In the genomic region with DNA sequence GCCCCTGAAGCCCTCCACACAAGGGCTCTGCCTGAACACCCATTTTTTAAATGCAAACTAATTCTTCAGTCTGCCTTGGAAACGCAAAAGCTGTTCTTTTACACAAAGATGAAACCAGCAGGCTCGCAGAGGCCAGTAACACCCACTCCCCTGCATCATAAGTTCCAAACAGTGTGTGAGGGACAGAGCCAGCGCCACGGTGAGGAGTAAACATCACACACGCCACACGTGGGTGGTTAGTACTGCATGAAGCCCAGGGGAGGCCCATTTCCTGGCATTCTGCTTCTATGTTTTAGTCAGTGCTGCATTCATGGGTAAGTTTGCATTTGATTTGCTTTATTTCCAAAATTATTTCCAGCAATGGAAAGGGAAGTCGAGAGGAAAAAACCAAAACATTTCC, we compare ENCODE assay signal across 16 cellular contexts.
DNase-seq lines count a peak whose midpoint lies in the region; ATAC-seq and TF ChIP-seq lines count a peak whose summit lies in the region.
"Had no signal": no experiment of that assay in that cellular context is flagged by ENCODE, and none has a peak within 500 bp of the region (broad histone marks: within the 10 kb centered on the region; RNA-seq: fewer than 3 reads in every experiment).

No MANE protein-coding gene starts in this region.

- H3K4me2 ChIP-seq in OCI-LY7 (ENCODE audit: low read length) (no peak overlapping the region), H9 (ENCODE audit: insufficient read depth, insufficient read length, low read length) (no peak overlapping the region)

- H2BK5ac ChIP-seq in H9 (ENCODE audit: insufficient read length, low read length), result no peak overlapping the region

- H3K4ac ChIP-seq in H9 (ENCODE audit: low read depth, low read length), result no peak overlapping the region

- no peak overlapping the region for H3T11ph ChIP-seq in H9 (ENCODE audit: low read length)

- no peak overlapping the region for H4K8ac ChIP-seq in H9 (replicated peaks; ENCODE audit: insufficient read length, low read depth, low read length)

- no peaks in the 10 kb centered on the region for H3K9me2 ChIP-seq in OCI-LY7 (ENCODE audit: insufficient read depth, low read length)

- H3K9me3 Mint-ChIP-seq in activated CD4-positive, alpha-beta T cell treated with anti-CD3 and anti-CD28 coated beads for 36 hours (ENCODE audit: low read depth), result no peaks in the 10 kb centered on the region
- H3K9me3 Mint-ChIP-seq in activated T-helper 2 cell treated with anti-CD3 and anti-CD28 coated beads, Interferon-gamma antibody, Interleukin-2, Interleukin-4, amounts not matched to agents 10 μg/mL and 5 μg/mL and 100 μg/mL, durations not matched to agents 14 hours and 24 hours and 36 hours, result peaks cover 8% of the 10 kb centered on the region
- peaks cover 7 to 12% of the 10 kb centered on the region in 2 experiments for H3K9me3 Mint-ChIP-seq in H9
- H3K9me3 Mint-ChIP-seq: CD8-positive, alpha-beta T cell had no signal

- peak; percentile 98 for ATAC-seq in activated CD4-positive, alpha-beta T cell treated with anti-CD3 and anti-CD28 coated beads for 36 hours
- peak; percentile 51 for ATAC-seq in GM21529 (IDR thresholded peaks at IDR 0.05; ENCODE audit: unreplicated experiment)
- ATAC-seq: CD8-positive, alpha-beta T cell had no signal

- no peaks in the 10 kb centered on the region for H3K27me3 Mint-ChIP-seq in activated CD4-positive, alpha-beta T cell treated with anti-CD3 and anti-CD28 coated beads for 36 hours
- no peaks in the 10 kb centered on the region for H3K27me3 Mint-ChIP-seq in activated T-helper 2 cell treated with anti-CD3 and anti-CD28 coated beads, Interferon-gamma antibody, Interleukin-2, Interleukin-4, amounts not matched to agents 10 μg/mL and 5 μg/mL and 100 μg/mL, durations not matched to agents 14 hours and 24 hours and 36 hours (ENCODE audit: low read depth)
- H3K27me3 Mint-ChIP-seq in H9 (ENCODE audit: low read depth), result no peaks in the 10 kb centered on the region; the same call in 1 of the 2 replicates

- H3K27ac Mint-ChIP-seq in activated CD4-positive, alpha-beta T cell treated with anti-CD3 and anti-CD28 coated beads for 36 hours, result no peak overlapping the region
- H3K27ac Mint-ChIP-seq in activated T-helper 2 cell treated with anti-CD3 and anti-CD28 coated beads, Interferon-gamma antibody, Interleukin-2, Interleukin-4, amounts not matched to agents 10 μg/mL and 5 μg/mL and 100 μg/mL, durations not matched to agents 14 hours and 24 hours and 36 hours, result no peak overlapping the region
- 0 out of 7 replicates have a peak overlapping the region, but pooled peaks of 1 of the 3 experiments have one; percentile 24 for H3K27ac Mint-ChIP-seq in H9
- H3K27ac Mint-ChIP-seq: activated naive CD8-positive, alpha-beta T cell treated with anti-CD3 and anti-CD28 coated beads, Interleukin-2, amount 10 ng/mL, durations not matched to agents 7 days and 5 days; CD8-positive, alpha-beta T cell had no signal

- no peak for TF ChIP-seq CTCF in OCI-LY7 (conservative IDR thresholded peaks at IDR 0.05; ENCODE audit: low read length)
- TF ChIP-seq CTCF in H9 (conservative IDR thresholded peaks at IDR 0.05), result no peak

- peaks cover 10% of the 10 kb centered on the region for H3K4me1 Mint-ChIP-seq in activated CD4-positive, alpha-beta T cell treated with anti-CD3 and anti-CD28 coated beads for 36 hours
- peaks cover 11% of the 10 kb centered on the region for H3K4me1 Mint-ChIP-seq in activated T-helper 2 cell treated with anti-CD3 and anti-CD28 coated beads, Interferon-gamma antibody, Interleukin-2, Interleukin-4, amounts not matched to agents 10 μg/mL and 5 μg/mL and 100 μg/mL, durations not matched to agents 14 hours and 24 hours and 36 hours (ENCODE audit: low read depth)
- peaks cover 7 to 19% of the 10 kb centered on the region in 2 experiments for H3K4me1 Mint-ChIP-seq in H9

- WGBS in H9 (ENCODE audit: extremely low coverage, insufficient read length, low lambda C conversion rate), result no CpG with 5 or more reads among the region's 7 CpGs

- POLR2A ChIA-PET in activated CD4-positive, alpha-beta T cell treated with anti-CD3 and anti-CD28 coated beads for 36 hours (lab: Charles Lee), result interaction anchor here (0.7 kb wide), 1 partner anchor 25 kb away, joined by 3 read pairs; no protein-coding TSS in a partner anchor
- POLR2A ChIA-PET in OCI-LY7 (lab: Charles Lee), result no interaction called here

- no peak overlapping the region for H3K9ac ChIP-seq in H9 (ENCODE audit: extremely low read depth, insufficient read length, low read length)

- H3K23me2 ChIP-seq in H9 (ENCODE audit: insufficient read length, low read depth, low read length, poor library complexity, severe bottlenecking), result no peaks in the 10 kb centered on the region

- H3K27me3 ChIP-seq in H9 (ENCODE audit: insufficient read depth, low read length), result no peaks in the 10 kb centered on the region

- H3K79me2 ChIP-seq in OCI-LY7 (ENCODE audit: insufficient read depth, low read depth, low read length), result no peaks in the 10 kb centered on the region
- H3K79me2 ChIP-seq in H9 (ENCODE audit: insufficient read depth, low read length), result no peaks in the 10 kb centered on the region

- H3K9me3 ChIP-seq in OCI-LY7 (ENCODE audit: low read length), result no peaks in the 10 kb centered on the region
- no peaks in the 10 kb centered on the region for H3K9me3 ChIP-seq in H9 (ENCODE audit: control insufficient read depth, low read depth, low read length)
- H3K9me3 ChIP-seq: psoas muscle had no signal

- no peak overlapping the region for H2AFZ ChIP-seq in OCI-LY7 (ENCODE audit: low read length)
- H2AFZ ChIP-seq in H9 (ENCODE audit: low read length), result no peak overlapping the region

- H2BK20ac ChIP-seq in H9 (ENCODE audit: low read depth, low read length, poor library complexity, severe bottlenecking), result no peak overlapping the region

- peak; percentile 74 for DNase-seq in activated CD4-positive, alpha-beta T cell treated with anti-CD3 and anti-CD28 coated beads for 36 hours
- no peak for DNase-seq in activated CD4-positive, alpha-beta T cell treated with anti-CD3 and anti-CD28 coated beads for 4 hours
- DNase-seq in amygdala (lab: John Stamatoyannopoulos, UW), result peak in 34 of 56 donors; percentile 0 to 73 (median 24)
- DNase-seq in stimulated activated CD4-positive, alpha-beta T cell treated with anti-CD3 and anti-CD28 coated beads, Interleukin-15, amount 100 ng/mL, for 48 hours (ENCODE audit: low read depth in 2 of 2), result peak; percentile 39 to 47
- DNase-seq in OCI-LY7 (ENCODE audit: low spot score), result no peak
- DNase-seq in activated T-helper 2 cell treated with anti-CD3 and anti-CD28 coated beads, Interferon-gamma antibody, Interleukin-2, Interleukin-4, amounts not matched to agents 10 μg/mL and 5 μg/mL and 100 μg/mL, durations not matched to agents 14 hours and 24 hours and 36 hours (ENCODE audit: low spot score), result no peak
- no peak for DNase-seq in H9
- DNase-seq: activated CD4-positive, CD25-positive, alpha-beta regulatory T cell; activated naive CD8-positive, alpha-beta T cell treated with anti-CD3 and anti-CD28 coated beads, Interleukin-2, amount 10 ng/mL, durations not matched to agents 7 days and 5 days; CD8-positive, alpha-beta T cell; glutamatergic neuron; NCI-H187 treated with DMSO at 0.1 percent for 48 hours; NCI-H524 treated with DMSO at 0.1 percent for 48 hours; psoas muscle had no signal

- H3K79me1 ChIP-seq in H9 (ENCODE audit: insufficient read depth, low read depth, low read length, poor library complexity, severe bottlenecking), result no peaks in the 10 kb centered on the region

- H4K20me1 ChIP-seq in OCI-LY7 (ENCODE audit: insufficient read depth, low read length) (no peaks in the 10 kb centered on the region), H9 (ENCODE audit: control insufficient read depth, insufficient read depth, insufficient read length) (no peaks in the 10 kb centered on the region)

- H2BK15ac ChIP-seq in H9 (ENCODE audit: low read depth, low read length), result no peak overlapping the region

- CTCF ChIA-PET in activated CD4-positive, alpha-beta T cell treated with anti-CD3 and anti-CD28 coated beads for 36 hours (lab: Charles Lee), result no interaction called here
- CTCF ChIA-PET in OCI-LY7 (lab: Charles Lee; ENCODE audit: unreplicated experiment), result no interaction called here

- no peak overlapping the region for H4K91ac ChIP-seq in H9 (ENCODE audit: insufficient read length, low read depth, low read length)

- H3K4me3 Mint-ChIP-seq in activated CD4-positive, alpha-beta T cell treated with anti-CD3 and anti-CD28 coated beads for 36 hours, result no peak overlapping the region
- no peak overlapping the region for H3K4me3 Mint-ChIP-seq in activated T-helper 2 cell treated with anti-CD3 and anti-CD28 coated beads, Interferon-gamma antibody, Interleukin-2, Interleukin-4, amounts not matched to agents 10 μg/mL and 5 μg/mL and 100 μg/mL, durations not matched to agents 14 hours and 24 hours and 36 hours (ENCODE audit: low read depth)
- no peak overlapping the region for H3K4me3 Mint-ChIP-seq in H9
- H3K4me3 Mint-ChIP-seq: activated naive CD8-positive, alpha-beta T cell treated with anti-CD3 and anti-CD28 coated beads, Interleukin-2, amount 10 ng/mL, durations not matched to agents 7 days and 5 days; CD8-positive, alpha-beta T cell had no signal

- H3K27ac ChIP-seq in OCI-LY7 (ENCODE audit: low read depth, low read length, poor library complexity, severe bottlenecking) (no peak overlapping the region), H9 (ENCODE audit: insufficient read length, low read depth, low read length) (no peak overlapping the region)
- H3K27ac ChIP-seq: HL-60 had no signal

- BruUV-seq in OCI-LY7 (replicated peaks; lab: Mats Ljungman, UMichigan), result no TSS peak

- H2BK12ac ChIP-seq in H9 (ENCODE audit: insufficient read length, low read depth, low read length), result no peak overlapping the region

- no peak overlapping the region for H3K14ac ChIP-seq in H9 (ENCODE audit: insufficient read depth, low read length)

- no peak overlapping the region for H2BK120ac ChIP-seq in H9 (ENCODE audit: low read depth, low read length, poor library complexity, severe bottlenecking)

- no peaks in the 10 kb centered on the region for H3K36me3 ChIP-seq in OCI-LY7 (ENCODE audit: insufficient read depth, low read length)

- H3K56ac ChIP-seq in H9 (ENCODE audit: insufficient read length, low read depth, low read length), result no peak overlapping the region

- H3K18ac ChIP-seq in H9 (ENCODE audit: insufficient read length, low read depth, low read length), result no peak overlapping the region

- H4K5ac ChIP-seq in H9 (ENCODE audit: insufficient read length, low read depth, low read length), result no peak overlapping the region

- no peaks in the 10 kb centered on the region for H3K36me3 Mint-ChIP-seq in activated CD4-positive, alpha-beta T cell treated with anti-CD3 and anti-CD28 coated beads for 36 hours (ENCODE audit: low read depth)
- H3K36me3 Mint-ChIP-seq in activated T-helper 2 cell treated with anti-CD3 and anti-CD28 coated beads, Interferon-gamma antibody, Interleukin-2, Interleukin-4, amounts not matched to agents 10 μg/mL and 5 μg/mL and 100 μg/mL, durations not matched to agents 14 hours and 24 hours and 36 hours (ENCODE audit: low read depth), result no peaks in the 10 kb centered on the region
- peaks cover 0 to 7% (median 3%) of the 10 kb centered on the region in 3 experiments; a peak in 4 of 7 replicates for H3K36me3 Mint-ChIP-seq in H9 (ENCODE audit: insufficient read depth in 1 of 3, low read depth in 3 of 3)
- H3K36me3 Mint-ChIP-seq: activated naive CD8-positive, alpha-beta T cell treated with anti-CD3 and anti-CD28 coated beads, Interleukin-2, amount 10 ng/mL, durations not matched to agents 7 days and 5 days; CD8-positive, alpha-beta T cell had no signal

- H2AK5ac ChIP-seq in H9 (ENCODE audit: insufficient read length, low read length), result no peak overlapping the region

- H3K4me3 ChIP-seq in OCI-LY7 (ENCODE audit: low read depth, low read length, poor library complexity, severe bottlenecking), result no peak overlapping the region
- H3K4me3 ChIP-seq: psoas muscle had no signal

- intact Hi-C loops in activated CD4-positive, alpha-beta T cell treated with anti-CD3 and anti-CD28 coated beads for 36 hours (cut with DNase I, micrococcal nuclease), result no loop called here
- intact Hi-C loops in OCI-LY7 (cut with micrococcal nuclease; ENCODE audit: unreplicated experiment), result no loop called here
- intact Hi-C loops in activated T-helper 2 cell treated with anti-CD3 and anti-CD28 coated beads, Interferon-gamma antibody, Interleukin-2, Interleukin-4, amounts not matched to agents 10 μg/mL and 5 μg/mL and 100 μg/mL, durations not matched to agents 14 hours and 24 hours and 36 hours (cut with micrococcal nuclease), result no loop called here

- H3K4me1 ChIP-seq in OCI-LY7 (ENCODE audit: insufficient read depth, low read length, poor library complexity, severe bottlenecking), result no peaks in the 10 kb centered on the region
- no peaks in the 10 kb centered on the region for H3K4me1 ChIP-seq in H9 (ENCODE audit: insufficient read depth, low read length)

- no peak overlapping the region for H3K23ac ChIP-seq in H9 (ENCODE audit: insufficient read length, low read depth, low read length)

Comparison
In these comparisons a context has a peak if more than half of its experiments do, and no peak if none do; other contexts are left out.
1. DNase-seq: peak in activated CD4-positive, alpha-beta T cell treated with anti-CD3 and anti-CD28 coated beads for 36 hours (single experiment), amygdala (34 of 56) and stimulated activated CD4-positive, alpha-beta T cell treated with anti-CD3 and anti-CD28 coated beads, Interleukin-15, amount 100 ng/mL, for 48 hours (2 of 2); none in activated CD4-positive, alpha-beta T cell treated with anti-CD3 and anti-CD28 coated beads for 4 hours (0 of 2), OCI-LY7 (single experiment), activated T-helper 2 cell treated with anti-CD3 and anti-CD28 coated beads, Interferon-gamma antibody, Interleukin-2, Interleukin-4, amounts not matched to agents 10 μg/mL and 5 μg/mL and 100 μg/mL, durations not matched to agents 14 hours and 24 hours and 36 hours (single experiment) and H9 (single experiment).